26 cellular contexts compared by ENCODE assay signal in genomic region chr5:79821-80220, GRCh38. TPM values are rescaled to one million over a fixed set of nuclear protein-coding genes. Genes with fewer than 3 reads are reported as not detected.
"Had no signal": no experiment of that assay in that cellular context is flagged by ENCODE, and none has a peak within 500 bp of the region (broad histone marks: within the 10 kb centered on the region; RNA-seq: fewer than 3 reads in every experiment).

No MANE protein-coding gene starts in this region.

- H3K4me3 ChIP-seq: dorsolateral prefrontal cortex, lung, mucosa of descending colon, ovary, psoas muscle, sigmoid colon, spleen, tibial artery, upper lobe of right lung, uterus had no signal

- H3K4me1 ChIP-seq: psoas muscle, sigmoid colon, spleen, tibial artery, upper lobe of right lung, uterus had no signal

- H3K36me3 Mint-ChIP-seq: mesothelial cell of epicardium; natural killer cell treated with Interleukin-12 subunit alpha and Interleukin-12 subunit beta and Interleukin-15 and Interleukin-18, amount 100 ng/mL, for 72 hours had no signal

- H3K4me1 Mint-ChIP-seq: memory B cell; naive B cell; stimulated activated naive CD8-positive, alpha-beta T cell treated with anti-CD3 and anti-CD28 coated beads, Interleukin-15, amount 100 ng/mL, for 72 hours had no signal

- H3K4me3 Mint-ChIP-seq: memory B cell; mesothelial cell of epicardium; naive B cell; natural killer cell treated with Interleukin-12 subunit alpha and Interleukin-12 subunit beta and Interleukin-15 and Interleukin-18, amount 100 ng/mL, for 72 hours; neural crest cell; stimulated activated naive CD8-positive, alpha-beta T cell treated with anti-CD3 and anti-CD28 coated beads, Interleukin-15, amount 100 ng/mL, for 72 hours had no signal

- H3K27ac Mint-ChIP-seq: memory B cell; mesothelial cell of epicardium; naive B cell; natural killer cell treated with Interleukin-12 subunit alpha and Interleukin-12 subunit beta and Interleukin-15 and Interleukin-18, amount 100 ng/mL, for 72 hours; stimulated activated naive CD8-positive, alpha-beta T cell treated with anti-CD3 and anti-CD28 coated beads, Interleukin-15, amount 100 ng/mL, for 72 hours had no signal

- H3K36me3 ChIP-seq: ovary, sigmoid colon, spleen, tibial artery, upper lobe of right lung, uterus had no signal

- FAIRE-seq: colon, keratinocyte had no signal

- H3K9me3 ChIP-seq: mucosa of descending colon, ovary, psoas muscle, sigmoid colon, spleen, tibial artery, upper lobe of right lung, uterus had no signal

- H3K27ac ChIP-seq: dorsolateral prefrontal cortex, ovary, psoas muscle, sigmoid colon, spleen, tibial artery, upper lobe of right lung, uterus had no signal

- H3K27me3 ChIP-seq: ovary, upper lobe of right lung, uterus had no signal

- H3K9me3 Mint-ChIP-seq: mesothelial cell of epicardium; naive B cell; natural killer cell treated with Interleukin-12 subunit alpha and Interleukin-12 subunit beta and Interleukin-15 and Interleukin-18, amount 100 ng/mL, for 72 hours; neural crest cell; stimulated activated naive CD8-positive, alpha-beta T cell treated with anti-CD3 and anti-CD28 coated beads, Interleukin-15, amount 100 ng/mL, for 72 hours had no signal

- DNase-seq: central memory CD4-positive, alpha-beta T cell; dorsolateral prefrontal cortex; effector CD4-positive, alpha-beta T cell; foreskin melanocyte; hypothalamus; mucosa of descending colon; naive B cell; ovary; psoas muscle; right cardiac atrium; sigmoid colon; spleen; stimulated activated CD4-positive, alpha-beta T cell treated with anti-CD3 and anti-CD28 coated beads, Interleukin-2, amount 100 ng/mL, for 48 hours; stimulated activated CD8-positive, alpha-beta memory T cell treated with anti-CD3 and anti-CD28 coated beads, Interleukin-4, amount 100 ng/mL, for 48 hours; stimulated activated naive CD4-positive, alpha-beta T cell; stimulated activated naive CD8-positive, alpha-beta T cell treated with anti-CD3 and anti-CD28 coated beads, Interleukin-15, amount 100 ng/mL, for 72 hours; tibial artery; upper lobe of right lung; uterus had no signal

RNA-seq across cellular contexts. Expression of gene PLEKHG4B, which starts 12.1 kb away (rescaled TPM):
- total RNA-seq: natural killer cell treated with Interleukin-12 subunit alpha and Interleukin-12 subunit beta and Interleukin-15 and Interleukin-18, amount 100 ng/mL, for 72 hours; psoas muscle had no signal
- polyA plus RNA-seq: keratinocyte had no signal
